18 cellular contexts compared by ENCODE assay signal in the genomic region with DNA sequence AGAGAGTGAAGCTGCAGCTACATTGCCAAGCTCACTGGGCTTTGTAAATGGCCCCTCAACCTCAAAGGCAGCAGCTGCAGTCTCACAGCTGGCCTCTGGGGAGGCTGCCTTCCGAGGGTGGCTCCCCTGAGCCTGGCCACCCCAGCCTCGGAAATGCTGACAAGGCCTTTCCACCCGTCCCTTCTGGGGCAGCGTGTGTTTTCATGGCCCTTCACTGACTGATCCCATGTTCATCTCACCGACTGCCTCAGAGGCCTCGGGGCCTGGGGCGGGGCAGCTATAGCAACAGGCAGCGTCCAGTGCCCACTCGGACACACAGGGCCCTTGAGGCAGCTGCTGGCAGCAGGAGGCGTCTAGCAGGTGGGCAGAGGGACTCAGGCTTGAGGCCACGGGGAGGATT.
DNase-seq lines count a peak whose midpoint lies in the region; ATAC-seq and TF ChIP-seq lines count a peak whose summit lies in the region.
"Had no signal": no experiment of that assay in that cellular context is flagged by ENCODE, and none has a peak within 500 bp of the region (broad histone marks: within the 10 kb centered on the region; RNA-seq: fewer than 3 reads in every experiment).

No MANE protein-coding gene starts in this region.

- H3K36me3 Mint-ChIP-seq in osteocyte (ENCODE audit: unreplicated experiment) = no peaks in the 10 kb centered on the region

- H3K36me3 ChIP-seq in effector memory CD4-positive, alpha-beta T cell (ENCODE audit: control insufficient read depth, insufficient read depth, low read length) = no peaks in the 10 kb centered on the region
- H3K36me3 ChIP-seq: ascending aorta had no signal

- H3K9me3 Mint-ChIP-seq in osteocyte (ENCODE audit: unreplicated experiment) = no peaks in the 10 kb centered on the region
- H3K9me3 Mint-ChIP-seq: activated CD4-positive, alpha-beta T cell treated with anti-CD3 and anti-CD28 coated beads, Interleukin-2, amount 10 ng/mL, durations not matched to agents 7 days and 5 days; activated naive CD4-positive, alpha-beta T cell treated with anti-CD3 and anti-CD28 coated beads for 36 hours had no signal

- no peak overlapping the region for H3K27ac ChIP-seq in effector memory CD4-positive, alpha-beta T cell (ENCODE audit: insufficient read depth, low read length, poor library complexity, severe bottlenecking)
- H3K27ac ChIP-seq: ascending aorta had no signal

- no peak overlapping the region for H3K4me3 Mint-ChIP-seq in osteocyte (ENCODE audit: unreplicated experiment)
- H3K4me3 Mint-ChIP-seq: activated CD4-positive, alpha-beta T cell treated with anti-CD3 and anti-CD28 coated beads, Interleukin-2, amount 10 ng/mL, durations not matched to agents 7 days and 5 days; activated naive CD4-positive, alpha-beta T cell treated with anti-CD3 and anti-CD28 coated beads for 36 hours had no signal

- H3K27me3 Mint-ChIP-seq in osteocyte (ENCODE audit: unreplicated experiment) = no peaks in the 10 kb centered on the region
- H3K27me3 Mint-ChIP-seq: activated CD4-positive, alpha-beta T cell treated with anti-CD3 and anti-CD28 coated beads, Interleukin-2, amount 10 ng/mL, durations not matched to agents 7 days and 5 days had no signal

- ATAC-seq in HG02981 (IDR thresholded peaks at IDR 0.05; ENCODE audit: unreplicated experiment) (no peak), HG03025 (IDR thresholded peaks at IDR 0.05; ENCODE audit: low FRiP score, unreplicated experiment) (no peak)

- TF ChIP-seq CTCF in GM12864 (IDR thresholded peaks at IDR 0.05; ENCODE audit: low read depth, low read length, missing control alignments) = peak; percentile 5
- TF ChIP-seq CTCF in choroid plexus epithelial cell (conservative IDR thresholded peaks at IDR 0.05; ENCODE audit: low read depth, low read length) = peak; percentile 19
- peak; percentile 26 for TF ChIP-seq CTCF in osteocyte (IDR thresholded peaks at IDR 0.05)

- DNase-seq in GM12864 (ENCODE audit: low read depth) = no peak
- DNase-seq in NAMALWA (ENCODE audit: low spot score) = peak; percentile 3
- no peak for DNase-seq in choroid plexus epithelial cell (ENCODE audit: low read depth)
- no peak for DNase-seq in osteocyte (ENCODE audit: extremely low spot score, unreplicated experiment)
- no peak for DNase-seq in effector memory CD4-positive, alpha-beta T cell
- DNase-seq in central memory CD4-positive, alpha-beta T cell = no peak
- DNase-seq: activated CD4-positive, alpha-beta T cell treated with anti-CD3 and anti-CD28 coated beads, Interleukin-2, amount 10 ng/mL, durations not matched to agents 7 days and 5 days; activated CD8-positive, alpha-beta memory T cell treated with anti-CD3 and anti-CD28 coated beads, Interleukin-2, amount 50 U/mL, for 48 hours; activated naive CD4-positive, alpha-beta T cell treated with anti-CD3 and anti-CD28 coated beads for 36 hours; cortex of kidney; Kasumi-1; NCI-H1105 treated with DMSO at 0.1 percent for 48 hours; NCI-H2107; occipital lobe; SW 1271 had no signal

- H3K27ac Mint-ChIP-seq in osteocyte (ENCODE audit: unreplicated experiment) = peak overlapping the region; percentile 69
- H3K27ac Mint-ChIP-seq: activated CD4-positive, alpha-beta T cell treated with anti-CD3 and anti-CD28 coated beads, Interleukin-2, amount 10 ng/mL, durations not matched to agents 7 days and 5 days; activated naive CD4-positive, alpha-beta T cell treated with anti-CD3 and anti-CD28 coated beads for 36 hours had no signal

- H3K4me1 Mint-ChIP-seq in osteocyte (ENCODE audit: unreplicated experiment) = peaks cover 29% of the 10 kb centered on the region
- H3K4me1 Mint-ChIP-seq: activated CD4-positive, alpha-beta T cell treated with anti-CD3 and anti-CD28 coated beads, Interleukin-2, amount 10 ng/mL, durations not matched to agents 7 days and 5 days had no signal

- H3K9me3 ChIP-seq in effector memory CD4-positive, alpha-beta T cell (ENCODE audit: control insufficient read depth, low read length) = no peaks in the 10 kb centered on the region
- H3K9me3 ChIP-seq: ascending aorta had no signal

- no peaks in the 10 kb centered on the region for H3K27me3 ChIP-seq in effector memory CD4-positive, alpha-beta T cell (replicated peaks; ENCODE audit: control insufficient read depth, insufficient read depth, low read length, poor library complexity, severe bottlenecking)
- H3K27me3 ChIP-seq: ascending aorta had no signal

- no peaks in the 10 kb centered on the region for H3K4me1 ChIP-seq in effector memory CD4-positive, alpha-beta T cell (ENCODE audit: control insufficient read depth, insufficient read depth, low read length, poor library complexity, severe bottlenecking)
- H3K4me1 ChIP-seq: ascending aorta had no signal

- H3K4me3 ChIP-seq in GM12864 (ENCODE audit: low read depth, low read length) = no peak overlapping the region
- no peak overlapping the region for H3K4me3 ChIP-seq in choroid plexus epithelial cell (ENCODE audit: low read depth, low read length)
- no peak overlapping the region for H3K4me3 ChIP-seq in effector memory CD4-positive, alpha-beta T cell (ENCODE audit: insufficient read depth, low read depth, low read length, poor library complexity, severe bottlenecking)
- H3K4me3 ChIP-seq: ascending aorta had no signal
